8 cellular contexts compared by ENCODE assay signal in genomic region chrX:23742693-23743622, GRCh38. TPM values are rescaled to one million over a fixed set of nuclear protein-coding genes. Genes with fewer than 3 reads are reported as not detected.
DNase-seq lines count a peak whose midpoint lies in the region; ATAC-seq and TF ChIP-seq lines count a peak whose summit lies in the region.

Gene ACOT9, minus strand, starts transcription at chrX:23743276. Its CDS starts 132 bp downstream, at chrX:23743144.

- H3K27me3 ChIP-seq in CD4-positive, CD25-positive, alpha-beta regulatory T cell (ENCODE audit: control insufficient read depth, insufficient read depth, low read length), result no peaks in the 10 kb centered on the region
- no peaks in the 10 kb centered on the region for H3K27me3 ChIP-seq in OCI-LY1 (ENCODE audit: insufficient read depth, low read length)
- H3K27me3 ChIP-seq in mononuclear cell (ENCODE audit: insufficient read depth, low read length), result no peaks in the 10 kb centered on the region

- no peaks in the 10 kb centered on the region for H3K9me3 ChIP-seq in CD4-positive, CD25-positive, alpha-beta regulatory T cell (ENCODE audit: control insufficient read depth in 2 of 2, low read length in 2 of 2)
- no peaks in the 10 kb centered on the region for H3K9me3 ChIP-seq in OCI-LY1 (ENCODE audit: low read length)
- H3K9me3 ChIP-seq in mononuclear cell (ENCODE audit: low read depth, low read length), result no peaks in the 10 kb centered on the region

- peak within 1 kb of the TSS; percentile 76 for H3K9ac ChIP-seq in OCI-LY1 (ENCODE audit: low read length)

- peaks cover 20% of the 10 kb centered on the region for H3K4me1 ChIP-seq in CD4-positive, CD25-positive, alpha-beta regulatory T cell (ENCODE audit: control insufficient read depth, insufficient read depth, low read length, poor library complexity, severe bottlenecking)
- H3K4me1 ChIP-seq in OCI-LY1 (ENCODE audit: insufficient read depth, low read length, severe bottlenecking) (peaks cover 23% of the 10 kb centered on the region), mononuclear cell (ENCODE audit: insufficient read depth, low read length) (peaks cover 17% of the 10 kb centered on the region)

- peak within 1 kb of the TSS; percentile 88 for H3K4me3 ChIP-seq in CD4-positive, CD25-positive, alpha-beta regulatory T cell (ENCODE audit: low read depth, low read length)
- peak within 1 kb of the TSS; percentile 86 for H3K4me3 ChIP-seq in OCI-LY1 (ENCODE audit: low read depth, low read length, poor library complexity, severe bottlenecking)
- peak within 1 kb of the TSS; percentile 62 for H3K4me3 ChIP-seq in epithelial cell of esophagus (ENCODE audit: low read length)
- H3K4me3 ChIP-seq in mononuclear cell (ENCODE audit: low read length), result peak within 1 kb of the TSS; percentile 69

- H4K20me1 ChIP-seq in OCI-LY1 (ENCODE audit: insufficient read depth, low read length), result no peaks in the 10 kb centered on the region

- no peaks in the 10 kb centered on the region for H3F3A ChIP-seq in OCI-LY1 (ENCODE audit: insufficient read depth, low read length)

- no peaks in the 10 kb centered on the region for H3K79me2 ChIP-seq in OCI-LY1 (ENCODE audit: insufficient read depth, low read length)

- H3K27ac Mint-ChIP-seq in CD4-positive, CD25-positive, alpha-beta regulatory T cell, result peak within 1 kb of the TSS; percentile 86 to 93 (median 92)

- TF ChIP-seq CTCF in OCI-LY1 (IDR thresholded peaks at IDR 0.05; ENCODE audit: low read length) (no peak), epithelial cell of esophagus (IDR thresholded peaks at IDR 0.05; ENCODE audit: insufficient read depth, low read depth, low read length, missing control alignments) (no peak)

- H3K27me3 Mint-ChIP-seq in CD4-positive, CD25-positive, alpha-beta regulatory T cell, result no peaks in the 10 kb centered on the region

- H3K36me3 Mint-ChIP-seq in CD4-positive, CD25-positive, alpha-beta regulatory T cell, result no peaks in the 10 kb centered on the region

- H3K36me3 ChIP-seq in CD4-positive, CD25-positive, alpha-beta regulatory T cell (ENCODE audit: control insufficient read depth, insufficient read depth, low read length), result no peaks in the 10 kb centered on the region
- no peaks in the 10 kb centered on the region for H3K36me3 ChIP-seq in OCI-LY1 (ENCODE audit: insufficient read depth, low read length)

- no peak within 1 kb of the TSS for H2AFZ ChIP-seq in OCI-LY1 (ENCODE audit: low read length)

- peak within 1 kb of the TSS; percentile 65 for H3K27ac ChIP-seq in CD4-positive, CD25-positive, alpha-beta regulatory T cell (ENCODE audit: insufficient read depth, low read length, poor library complexity, severe bottlenecking)
- peak within 1 kb of the TSS; percentile 39 for H3K27ac ChIP-seq in OCI-LY1 (ENCODE audit: low read depth, low read length, poor library complexity, severe bottlenecking)

- H3K4me3 Mint-ChIP-seq in CD4-positive, CD25-positive, alpha-beta regulatory T cell, result peak within 1 kb of the TSS; percentile 88 to 96 (median 92)

- no peaks in the 10 kb centered on the region for H3K9me2 ChIP-seq in OCI-LY1 (ENCODE audit: low read depth, low read length)

- H3K4me2 ChIP-seq in OCI-LY1 (ENCODE audit: low read length), result peak within 1 kb of the TSS; percentile 76

- peaks cover 0 to 2% (median 0%) of the 10 kb centered on the region in 7 donors for H3K9me3 Mint-ChIP-seq in CD4-positive, CD25-positive, alpha-beta regulatory T cell

- H3K4me1 Mint-ChIP-seq in CD4-positive, CD25-positive, alpha-beta regulatory T cell, result peaks cover 0 to 47% (median 23%) of the 10 kb centered on the region in 4 donors

- peak; percentile 82 to 84 for ATAC-seq in CD4-positive, CD25-positive, alpha-beta regulatory T cell (ENCODE audit: low read depth in 2 of 2)
- ATAC-seq in GM19351 (IDR thresholded peaks at IDR 0.05; ENCODE audit: unreplicated experiment), result peak; percentile 94
- ATAC-seq in HG03520 (IDR thresholded peaks at IDR 0.05; ENCODE audit: unreplicated experiment), result peak; percentile 95

- DNase-seq in CD4-positive, CD25-positive, alpha-beta regulatory T cell, result peak; percentile 68 to 81 (median 75)
- peak; percentile 26 for DNase-seq in activated T-cell treated with anti-CD3 and anti-CD28 coated beads for 1 hour (ENCODE audit: low read depth)
- DNase-seq in epithelial cell of esophagus (ENCODE audit: low read depth), result peak; percentile 94
- DNase-seq in stimulated activated CD8-positive, alpha-beta memory T cell treated with anti-CD3 and anti-CD28 coated beads, Interleukin-2, amount 100 ng/mL, for 48 hours (ENCODE audit: low read depth in 2 of 2), result peak; percentile 60 to 61

RNA-seq across cellular contexts. Expression of gene ACOT9, which starts in this region (rescaled TPM):
- 51.6 TPM for total RNA-seq in CD4-positive, CD25-positive, alpha-beta regulatory T cell
- 10 to 100 TPM; 20.0 to 33.0 (median 24.4) TPM for polyA plus RNA-seq in CD4-positive, CD25-positive, alpha-beta regulatory T cell
- 23.4 TPM for total RNA-seq in mononuclear cell

Comparison
In these comparisons a context has a peak if more than half of its experiments do, and no peak if none do; other contexts are left out.
1. Peak in every context shown above with its lines: DNase-seq, ATAC-seq, H3K4me3 ChIP-seq and H3K27ac ChIP-seq.
2. DNase-seq: peak in every context shown above with its lines; median percentile 94 in epithelial cell of esophagus; 75 in CD4-positive, CD25-positive, alpha-beta regulatory T cell; 60 in stimulated activated CD8-positive, alpha-beta memory T cell treated with anti-CD3 and anti-CD28 coated beads, Interleukin-2, amount 100 ng/mL, for 48 hours; 26 in activated T-cell treated with anti-CD3 and anti-CD28 coated beads for 1 hour.